14 cellular contexts compared by ENCODE assay signal in genomic region chr5:167861134-167861930, GRCh38.
DNase-seq lines count a peak whose midpoint lies in the region; ATAC-seq, FAIRE-seq and TF ChIP-seq lines count a peak whose summit lies in the region.
"Had no signal": no experiment of that assay in that cellular context is flagged by ENCODE, and none has a peak within 500 bp of the region (broad histone marks: within the 10 kb centered on the region; RNA-seq: fewer than 3 reads in every experiment).

No MANE protein-coding gene starts in this region.

- H3K4me2 ChIP-seq in A549 (no peak overlapping the region), HCT116 (ENCODE audit: low read length) (no peak overlapping the region)

- no peaks in the 10 kb centered on the region; the same call in 1 of the 2 replicates for H3K27me3 ChIP-seq in HCT116 (ENCODE audit: insufficient read depth, low read length)
- no peaks in the 10 kb centered on the region for H3K27me3 ChIP-seq in CD8-positive, alpha-beta T cell (ENCODE audit: insufficient read depth, low read length)

- POLR2A ChIA-PET in A549 (lab: Yijun Ruan, JAX) (no interaction called here), HCT116 (lab: Charles Lee) (no interaction called here), RWPE1 (lab: Yijun Ruan, JAX; ENCODE audit: low non-redundant PET) (no interaction called here)
- POLR2A ChIA-PET in CD8-positive, alpha-beta T cell (lab: Charles Lee) = no interaction called here

- TF ChIP-seq CTCF in A549 (IDR thresholded peaks at IDR 0.05) (no peak), HCT116 (IDR thresholded peaks at IDR 0.05 in 2 of 3, conservative IDR thresholded peaks at IDR 0.05 in 1 of 3; ENCODE audit: borderline replicate concordance in 1 of 3, insufficient read depth in 1 of 3, low read depth in 2 of 3, low read length in 2 of 3) (no peak), RWPE1 (conservative IDR thresholded peaks at IDR 0.05; ENCODE audit: low read depth) (no peak)
- no peak for TF ChIP-seq CTCF in CD8-positive, alpha-beta T cell (IDR thresholded peaks at IDR 0.05)

- no peak for TF ChIP-seq POLR2A in A549 (IDR thresholded peaks at IDR 0.05; ENCODE audit: low read length)
- no peak for TF ChIP-seq POLR2A in HCT116 (IDR thresholded peaks at IDR 0.05; ENCODE audit: borderline replicate concordance, extremely low read depth, insufficient read depth, insufficient read length)

- peaks cover 3% of the 10 kb centered on the region for H3K9me3 Mint-ChIP-seq in CD8-positive, alpha-beta T cell
- H3K9me3 Mint-ChIP-seq in effector memory CD8-positive, alpha-beta T cell = peaks cover 0 to 5% of the 10 kb centered on the region in 2 donors

- H3K9ac ChIP-seq in HCT116 (ENCODE audit: low read length) = no peak overlapping the region

- BruUV-seq in HCT116 (replicated peaks; lab: Mats Ljungman, UMichigan) = no TSS peak

- no peak overlapping the region for H3K4me3 ChIP-seq in A549
- no peak overlapping the region for H3K4me3 ChIP-seq in HCT116 (replicated peaks in 1 of 2; ENCODE audit: low read depth in 1 of 2, low read length in 2 of 2)
- no peak overlapping the region for H3K4me3 ChIP-seq in CD8-positive, alpha-beta T cell (ENCODE audit: low read depth, low read length)
- H3K4me3 ChIP-seq: HAP-1, thoracic aorta had no signal

- H3K27ac ChIP-seq in A549 = no peak overlapping the region
- H3K27ac ChIP-seq in HCT116 (ENCODE audit: low read depth, low read length) = no peak overlapping the region
- H3K27ac ChIP-seq in RWPE1 = no peak overlapping the region
- H3K27ac ChIP-seq in CD8-positive, alpha-beta T cell (ENCODE audit: low read depth, low read length) = no peak overlapping the region
- H3K27ac ChIP-seq: thoracic aorta had no signal

- H3K27ac Mint-ChIP-seq in CD8-positive, alpha-beta T cell = no peak overlapping the region
- H3K27ac Mint-ChIP-seq in effector memory CD8-positive, alpha-beta T cell = no peak overlapping the region
- H3K27ac Mint-ChIP-seq: CD4-positive, CD25-positive, alpha-beta regulatory T cell had no signal

- H3K4me1 ChIP-seq in A549 = no peaks in the 10 kb centered on the region
- H3K4me1 ChIP-seq in HCT116 (ENCODE audit: control insufficient read depth in 1 of 2, insufficient read depth in 2 of 2, low read length in 2 of 2) = no peaks in the 10 kb centered on the region
- H3K4me1 ChIP-seq in CD8-positive, alpha-beta T cell (ENCODE audit: insufficient read depth, low read length) = no peaks in the 10 kb centered on the region
- H3K4me1 ChIP-seq: HAP-1 had no signal

- H3K4me3 Mint-ChIP-seq in CD8-positive, alpha-beta T cell = no peak overlapping the region
- no peak overlapping the region for H3K4me3 Mint-ChIP-seq in effector memory CD8-positive, alpha-beta T cell
- H3K4me3 Mint-ChIP-seq: CD4-positive, CD25-positive, alpha-beta regulatory T cell had no signal

- no peak for TF ChIP-seq EP300 in A549 (IDR thresholded peaks at IDR 0.05)

- no peaks in the 10 kb centered on the region for H3K36me3 ChIP-seq in HCT116 (ENCODE audit: control insufficient read depth in 1 of 2, insufficient read depth in 2 of 2, low read length in 2 of 2)
- H3K36me3 ChIP-seq in CD8-positive, alpha-beta T cell (ENCODE audit: insufficient read depth, low read length) = no peaks in the 10 kb centered on the region
- H3K36me3 ChIP-seq: HAP-1, thoracic aorta had no signal

- H3K36me3 Mint-ChIP-seq in CD8-positive, alpha-beta T cell = no peaks in the 10 kb centered on the region
- no peaks in the 10 kb centered on the region for H3K36me3 Mint-ChIP-seq in effector memory CD8-positive, alpha-beta T cell (ENCODE audit: insufficient read depth)
- H3K36me3 Mint-ChIP-seq: CD4-positive, CD25-positive, alpha-beta regulatory T cell had no signal

- DNase-seq in A549 (ENCODE audit: low read depth in 1 of 2, low spot score in 1 of 2) = peak in 1 of 2 experiments; percentile 10
- no peak for DNase-seq in HCT116 (ENCODE audit: low read depth, low spot score)
- DNase-seq in RWPE1 (ENCODE audit: low spot score) = peak; percentile 55
- DNase-seq in left ventricle myocardium superior = peak; percentile 54
- no peak for DNase-seq in CD8-positive, alpha-beta T cell
- no peak for DNase-seq in NCI-H2171 treated with DMSO at 0.1 percent for 48 hours (lab: John Stamatoyannopoulos, UW)
- no peak for DNase-seq in effector memory CD8-positive, alpha-beta T cell
- DNase-seq in GOT3 (lab: John Stamatoyannopoulos, UW) = no peak
- DNase-seq: activated CD4-positive, alpha-beta T cell treated with anti-CD3 and anti-CD28 coated beads, Interleukin-2, amount 50 U/mL, for 1 hour; CD4-positive, CD25-positive, alpha-beta regulatory T cell; stimulated activated CD4-positive, alpha-beta T cell treated with anti-CD3 and anti-CD28 coated beads, Interleukin-2, amount 100 ng/mL, for 24 hours had no signal

- CTCF ChIA-PET in A549 (lab: Yijun Ruan, JAX) = no interaction called here
- CTCF ChIA-PET in HCT116 (lab: Charles Lee) = no interaction called here
- CTCF ChIA-PET in RWPE1 (lab: Yijun Ruan, JAX) = interaction anchor here (0.6 kb wide), 2 partner anchors 131 to 1050 kb away, joined by 3 read pairs; no protein-coding TSS in a partner anchor
- CTCF ChIA-PET in CD8-positive, alpha-beta T cell (lab: Charles Lee) = no interaction called here

- no peak for FAIRE-seq in A549 (lab: Jason Lieb, UNC)
- FAIRE-seq: GM18507 had no signal

- intact Hi-C loops in HCT116 (cut with micrococcal nuclease) = no loop called here
- intact Hi-C loops in left ventricle myocardium superior (cut with micrococcal nuclease) = no loop called here
- intact Hi-C loops in CD8-positive, alpha-beta T cell (cut with DNase I, micrococcal nuclease) = no loop called here

- TF ChIP-seq RAD21 in A549 (conservative IDR thresholded peaks at IDR 0.05 in 1 of 2, IDR thresholded peaks at IDR 0.05 in 1 of 2) = no peak
- TF ChIP-seq RAD21 in HCT116 (IDR thresholded peaks at IDR 0.05; ENCODE audit: low read depth) = no peak

- no peaks in the 10 kb centered on the region for H3K9me2 ChIP-seq in HCT116 (ENCODE audit: insufficient read depth)

- H3K27me3 Mint-ChIP-seq in CD8-positive, alpha-beta T cell (ENCODE audit: low read depth) = no peaks in the 10 kb centered on the region
- H3K27me3 Mint-ChIP-seq in effector memory CD8-positive, alpha-beta T cell = no peaks in the 10 kb centered on the region
- H3K27me3 Mint-ChIP-seq: CD4-positive, CD25-positive, alpha-beta regulatory T cell had no signal

- H3K9me3 ChIP-seq in A549 = no peaks in the 10 kb centered on the region
- H3K9me3 ChIP-seq in HCT116 (ENCODE audit: control insufficient read depth in 1 of 2, insufficient read depth in 1 of 2, low read depth in 1 of 2, low read length in 2 of 2) = no peaks in the 10 kb centered on the region
- no peaks in the 10 kb centered on the region for H3K9me3 ChIP-seq in CD8-positive, alpha-beta T cell (ENCODE audit: low read length)
- H3K9me3 ChIP-seq: HAP-1, thoracic aorta had no signal

- no peaks in the 10 kb centered on the region for H3K4me1 Mint-ChIP-seq in CD8-positive, alpha-beta T cell (ENCODE audit: low read depth)
- H3K4me1 Mint-ChIP-seq in effector memory CD8-positive, alpha-beta T cell (ENCODE audit: low read depth in 2 of 2) = no peaks in the 10 kb centered on the region
- H3K4me1 Mint-ChIP-seq: CD4-positive, CD25-positive, alpha-beta regulatory T cell had no signal

- H4K20me1 ChIP-seq in HCT116 (ENCODE audit: insufficient read depth) = no peaks in the 10 kb centered on the region

- no peak overlapping the region for H2AFZ ChIP-seq in HCT116 (ENCODE audit: low read depth, low read length, poor library complexity, severe bottlenecking)

- 54% methylated on average over 15 of the region's 15 CpGs for WGBS in A549 (ENCODE audit: missing lambda C conversion rate)

- RAD21 ChIA-PET in HCT116 (lab: Charles Lee; ENCODE audit: low non-redundant PET in 1 of 2, low total read pairs in 2 of 2, uncharacterized antibody in 2 of 2, unreplicated experiment in 2 of 2) = no interaction called here

- ATAC-seq in A549 = 0 out of 6 replicates have a peak, but pooled peaks of 1 of the 2 experiments have one; percentile 43
- no peak for ATAC-seq in HCT116
- ATAC-seq in left ventricle myocardium superior = peak; percentile 69
- no peak for ATAC-seq in CD8-positive, alpha-beta T cell
- ATAC-seq in effector memory CD8-positive, alpha-beta T cell (replicated peaks) = no peak

- no peaks in the 10 kb centered on the region for H3K79me2 ChIP-seq in HCT116 (ENCODE audit: insufficient read depth, low read length)

TF ChIP-seq in A549, 52 proteins besides CTCF, POLR2A, EP300 and RAD21 (continues in another document):
- TF ChIP-seq GATA3 (IDR thresholded peaks at IDR 0.05; ENCODE audit: borderline replicate concordance) = no peak

TF ChIP-seq in HCT116, 20 proteins besides CTCF, POLR2A, EP300 and RAD21:
- TF ChIP-seq EGR1 (IDR thresholded peaks at IDR 0.05; ENCODE audit: low read depth) (no peak), REST (IDR thresholded peaks at IDR 0.05; ENCODE audit: low read depth) (peak; percentile 73)

Comparison
In these comparisons a context has a peak if more than half of its experiments do, and no peak if none do; other contexts are left out.
1. DNase-seq: peak in RWPE1 (single experiment) and left ventricle myocardium superior (single experiment); none in HCT116 (single experiment), CD8-positive, alpha-beta T cell (0 of 7), NCI-H2171 treated with DMSO at 0.1 percent for 48 hours (single experiment), effector memory CD8-positive, alpha-beta T cell (0 of 3) and GOT3 (single experiment).
2. Of the 6 proteins assayed by ChIP-seq in both A549 and HCT116: peak only in A549: none; only in HCT116: none; in both: REST; in neither: 5.